Comparison of ENCODE assay signal across 1 cellular context in the genomic region with DNA sequence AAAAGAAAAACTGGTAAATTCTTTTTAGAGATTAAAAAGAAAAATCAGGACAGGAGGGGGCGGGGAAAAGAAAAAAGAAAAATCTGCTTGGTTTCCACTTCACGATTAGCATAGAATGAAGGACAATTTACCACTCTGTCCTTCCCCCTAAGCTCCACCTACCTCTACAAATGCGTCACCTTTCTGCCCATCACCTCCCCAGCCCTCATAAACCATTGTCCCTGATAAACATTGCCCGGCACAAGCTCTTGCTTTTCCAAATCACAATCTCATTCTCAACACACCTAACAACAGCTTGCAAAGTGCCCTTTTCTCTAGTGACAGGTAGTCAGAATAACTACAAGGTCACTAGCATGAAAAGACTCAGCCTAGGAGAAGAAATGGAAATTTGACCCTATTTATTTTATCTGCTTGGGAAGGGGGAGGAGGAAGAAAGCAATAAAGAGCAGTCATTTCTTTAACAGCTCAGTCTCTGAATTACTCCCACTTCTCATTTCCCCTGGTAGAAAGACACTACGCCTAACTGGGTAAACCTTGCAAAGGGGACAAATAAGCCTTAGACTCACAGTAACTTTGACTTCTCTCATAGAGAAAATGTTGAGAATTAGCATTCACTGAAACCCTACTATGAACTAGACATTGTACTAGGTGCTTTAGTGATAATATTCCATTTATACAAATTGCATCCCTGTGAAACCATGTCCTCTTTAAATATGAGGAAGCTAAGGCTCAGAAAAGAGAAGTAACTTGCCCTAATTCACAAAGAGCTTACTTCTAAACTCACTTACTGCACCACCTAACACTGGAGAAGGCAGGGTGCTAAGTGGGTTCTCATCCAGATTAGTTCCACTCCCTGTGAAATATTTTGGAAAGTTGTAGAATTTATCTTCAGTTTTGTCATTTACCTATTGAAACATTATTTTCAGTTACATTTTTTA.
TF ChIP-seq lines count a peak whose summit lies in the region.

No MANE protein-coding gene starts in this region.

TF ChIP-seq in HEK293, 187 proteins besides CTCF, POLR2A, EP300 and RAD21 (continued from another document):
- no peak for TF ChIP-seq PRDM2 (tag by site-specific recombination; IDR thresholded peaks at IDR 0.05; ENCODE audit: borderline replicate concordance)
- TF ChIP-seq ZNF16 (tag by site-specific recombination; IDR thresholded peaks at IDR 0.05; ENCODE audit: low read depth), result no peak
- TF ChIP-seq ZNF169 (tag by site-specific recombination; IDR thresholded peaks at IDR 0.05), result no peak
- TF ChIP-seq, protein P1, sequence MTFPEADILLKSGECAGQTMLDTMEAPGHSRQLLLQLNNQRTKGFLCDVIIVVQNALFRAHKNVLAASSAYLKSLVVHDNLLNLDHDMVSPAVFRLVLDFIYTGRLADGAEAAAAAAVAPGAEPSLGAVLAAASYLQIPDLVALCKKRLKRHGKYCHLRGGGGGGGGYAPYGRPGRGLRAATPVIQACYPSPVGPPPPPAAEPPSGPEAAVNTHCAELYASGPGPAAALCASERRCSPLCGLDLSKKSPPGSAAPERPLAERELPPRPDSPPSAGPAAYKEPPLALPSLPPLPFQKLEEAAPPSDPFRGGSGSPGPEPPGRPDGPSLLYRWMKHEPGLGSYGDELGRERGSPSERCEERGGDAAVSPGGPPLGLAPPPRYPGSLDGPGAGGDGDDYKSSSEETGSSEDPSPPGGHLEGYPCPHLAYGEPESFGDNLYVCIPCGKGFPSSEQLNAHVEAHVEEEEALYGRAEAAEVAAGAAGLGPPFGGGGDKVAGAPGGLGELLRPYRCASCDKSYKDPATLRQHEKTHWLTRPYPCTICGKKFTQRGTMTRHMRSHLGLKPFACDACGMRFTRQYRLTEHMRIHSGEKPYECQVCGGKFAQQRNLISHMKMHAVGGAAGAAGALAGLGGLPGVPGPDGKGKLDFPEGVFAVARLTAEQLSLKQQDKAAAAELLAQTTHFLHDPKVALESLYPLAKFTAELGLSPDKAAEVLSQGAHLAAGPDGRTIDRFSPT (tag by site-specific recombination; IDR thresholded peaks at IDR 0.05), result peak; percentile 72
- TF ChIP-seq ZNF211 (tag by site-specific recombination; IDR thresholded peaks at IDR 0.05; ENCODE audit: low read depth), result no peak
- TF ChIP-seq, protein P2, sequence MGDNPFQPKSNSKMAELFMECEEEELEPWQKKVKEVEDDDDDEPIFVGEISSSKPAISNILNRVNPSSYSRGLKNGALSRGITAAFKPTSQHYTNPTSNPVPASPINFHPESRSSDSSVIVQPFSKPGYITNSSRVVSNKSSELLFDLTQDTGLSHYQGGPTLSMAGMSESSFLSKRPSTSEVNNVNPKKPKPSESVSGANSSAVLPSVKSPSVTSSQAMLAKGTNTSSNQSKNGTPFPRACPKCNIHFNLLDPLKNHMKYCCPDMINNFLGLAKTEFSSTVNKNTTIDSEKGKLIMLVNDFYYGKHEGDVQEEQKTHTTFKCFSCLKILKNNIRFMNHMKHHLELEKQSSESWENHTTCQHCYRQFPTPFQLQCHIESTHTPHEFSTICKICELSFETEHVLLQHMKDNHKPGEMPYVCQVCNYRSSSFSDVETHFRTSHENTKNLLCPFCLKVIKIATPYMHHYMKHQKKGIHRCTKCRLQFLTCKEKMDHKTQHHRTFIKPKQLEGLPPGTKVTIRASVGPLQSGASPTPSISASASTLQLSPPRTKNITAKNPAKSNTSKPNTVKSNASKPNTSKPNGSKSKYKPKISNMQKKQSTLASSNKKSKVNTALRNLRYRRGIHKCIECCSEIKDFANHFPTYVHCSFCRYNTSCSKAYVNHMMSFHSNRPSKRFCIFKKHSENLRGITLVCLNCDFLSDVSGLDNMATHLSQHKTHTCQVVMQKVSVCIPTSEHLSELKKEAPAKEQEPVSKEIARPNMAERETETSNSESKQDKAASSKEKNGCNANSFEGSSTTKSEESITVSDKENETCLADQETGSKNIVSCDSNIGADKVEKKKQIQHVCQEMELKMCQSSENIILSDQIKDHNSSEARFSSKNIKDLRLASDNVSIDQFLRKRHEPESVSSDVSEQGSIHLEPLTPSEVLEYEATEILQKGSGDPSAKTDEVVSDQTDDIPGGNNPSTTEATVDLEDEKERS (tag by site-specific recombination; IDR thresholded peaks at IDR 0.05), result no peak
- TF ChIP-seq ZNF596 (tag by site-specific recombination; IDR thresholded peaks at IDR 0.05), result no peak
- TF ChIP-seq ZNF223 (tag by site-specific recombination; IDR thresholded peaks at IDR 0.05), result no peak
- TF ChIP-seq SETDB1 (IDR thresholded peaks at IDR 0.05; ENCODE audit: insufficient read length, low read length), result no peak
- no peak for TF ChIP-seq ZNF549 (tag by site-specific recombination; IDR thresholded peaks at IDR 0.05)
- no peak for TF ChIP-seq ZNF366 (tag by site-specific recombination; conservative IDR thresholded peaks at IDR 0.05)
- TF ChIP-seq ZNF157 (tag by site-specific recombination; IDR thresholded peaks at IDR 0.05), result no peak
- no peak for TF ChIP-seq ZNF426 (tag by site-specific recombination; IDR thresholded peaks at IDR 0.05)
- TF ChIP-seq, protein P3, sequence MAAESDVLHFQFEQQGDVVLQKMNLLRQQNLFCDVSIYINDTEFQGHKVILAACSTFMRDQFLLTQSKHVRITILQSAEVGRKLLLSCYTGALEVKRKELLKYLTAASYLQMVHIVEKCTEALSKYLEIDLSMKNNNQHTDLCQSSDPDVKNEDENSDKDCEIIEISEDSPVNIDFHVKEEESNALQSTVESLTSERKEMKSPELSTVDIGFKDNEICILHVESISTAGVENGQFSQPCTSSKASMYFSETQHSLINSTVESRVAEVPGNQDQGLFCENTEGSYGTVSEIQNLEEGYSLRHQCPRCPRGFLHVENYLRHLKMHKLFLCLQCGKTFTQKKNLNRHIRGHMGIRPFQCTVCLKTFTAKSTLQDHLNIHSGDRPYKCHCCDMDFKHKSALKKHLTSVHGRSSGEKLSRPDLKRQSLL (tag by site-specific recombination; IDR thresholded peaks at IDR 0.05), result no peak
- no peak for TF ChIP-seq ZNF19 (tag by site-specific recombination; IDR thresholded peaks at IDR 0.05; ENCODE audit: low read depth)
- no peak for TF ChIP-seq ZBTB7A (tag by site-specific recombination; IDR thresholded peaks at IDR 0.05; ENCODE audit: low read depth)
- TF ChIP-seq ZNF621 (tag by site-specific recombination; IDR thresholded peaks at IDR 0.05), result no peak
- TF ChIP-seq SCRT1 (tag by site-specific recombination; IDR thresholded peaks at IDR 0.05; ENCODE audit: borderline replicate concordance), result no peak
- peak; percentile 13; the same call in 1 of the 2 replicates for TF ChIP-seq MZF1 (tag by site-specific recombination; IDR thresholded peaks at IDR 0.05; ENCODE audit: borderline replicate concordance)
- peak; percentile 28; the same call in 1 of the 2 replicates for TF ChIP-seq EGR2 (tag by site-specific recombination; IDR thresholded peaks at IDR 0.05; ENCODE audit: low read depth)
- no peak for TF ChIP-seq ZNF510 (tag by site-specific recombination; IDR thresholded peaks at IDR 0.05; ENCODE audit: insufficient replicate concordance)
- TF ChIP-seq, protein P4, sequence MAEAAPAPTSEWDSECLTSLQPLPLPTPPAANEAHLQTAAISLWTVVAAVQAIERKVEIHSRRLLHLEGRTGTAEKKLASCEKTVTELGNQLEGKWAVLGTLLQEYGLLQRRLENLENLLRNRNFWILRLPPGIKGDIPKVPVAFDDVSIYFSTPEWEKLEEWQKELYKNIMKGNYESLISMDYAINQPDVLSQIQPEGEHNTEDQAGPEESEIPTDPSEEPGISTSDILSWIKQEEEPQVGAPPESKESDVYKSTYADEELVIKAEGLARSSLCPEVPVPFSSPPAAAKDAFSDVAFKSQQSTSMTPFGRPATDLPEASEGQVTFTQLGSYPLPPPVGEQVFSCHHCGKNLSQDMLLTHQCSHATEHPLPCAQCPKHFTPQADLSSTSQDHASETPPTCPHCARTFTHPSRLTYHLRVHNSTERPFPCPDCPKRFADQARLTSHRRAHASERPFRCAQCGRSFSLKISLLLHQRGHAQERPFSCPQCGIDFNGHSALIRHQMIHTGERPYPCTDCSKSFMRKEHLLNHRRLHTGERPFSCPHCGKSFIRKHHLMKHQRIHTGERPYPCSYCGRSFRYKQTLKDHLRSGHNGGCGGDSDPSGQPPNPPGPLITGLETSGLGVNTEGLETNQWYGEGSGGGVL (tag by site-specific recombination; IDR thresholded peaks at IDR 0.05), result no peak
- 0 out of 2 replicates have a peak, but pooled peaks have one; percentile 34 for TF ChIP-seq GLIS1 (tag by site-specific recombination; IDR thresholded peaks at IDR 0.05)
- TF ChIP-seq ZNF792 (tag by site-specific recombination; IDR thresholded peaks at IDR 0.05), result no peak
- TF ChIP-seq ZEB2 (tag by site-specific recombination; IDR thresholded peaks at IDR 0.05), result no peak
- TF ChIP-seq SP3 (tag by site-specific recombination; IDR thresholded peaks at IDR 0.05), result no peak
- TF ChIP-seq KLF1 (tag by site-specific recombination; IDR thresholded peaks at IDR 0.05), result no peak
- TF ChIP-seq ZNF10 (tag by site-specific recombination; IDR thresholded peaks at IDR 0.05), result peak; percentile 76; the same call in 1 of the 2 replicates
- TF ChIP-seq ZNF433 (tag by site-specific recombination; IDR thresholded peaks at IDR 0.05; ENCODE audit: low read depth), result no peak
- TF ChIP-seq, protein P5, sequence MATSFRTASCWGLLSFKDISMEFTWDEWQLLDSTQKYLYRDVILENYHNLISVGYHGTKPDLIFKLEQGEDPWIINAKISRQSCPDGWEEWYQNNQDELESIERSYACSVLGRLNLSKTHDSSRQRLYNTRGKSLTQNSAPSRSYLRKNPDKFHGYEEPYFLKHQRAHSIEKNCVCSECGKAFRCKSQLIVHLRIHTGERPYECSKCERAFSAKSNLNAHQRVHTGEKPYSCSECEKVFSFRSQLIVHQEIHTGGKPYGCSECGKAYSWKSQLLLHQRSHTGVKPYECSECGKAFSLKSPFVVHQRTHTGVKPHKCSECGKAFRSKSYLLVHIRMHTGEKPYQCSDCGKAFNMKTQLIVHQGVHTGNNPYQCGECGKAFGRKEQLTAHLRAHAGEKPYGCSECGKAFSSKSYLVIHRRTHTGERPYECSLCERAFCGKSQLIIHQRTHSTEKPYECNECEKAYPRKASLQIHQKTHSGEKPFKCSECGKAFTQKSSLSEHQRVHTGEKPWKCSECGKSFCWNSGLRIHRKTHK (tag by site-specific recombination; IDR thresholded peaks at IDR 0.05), result no peak
- peak; percentile 37; the same call in 1 of the 2 replicates for TF ChIP-seq ZNF501 (tag by site-specific recombination; IDR thresholded peaks at IDR 0.05)
- TF ChIP-seq ZNF23 (tag by site-specific recombination; IDR thresholded peaks at IDR 0.05; ENCODE audit: borderline replicate concordance), result no peak
- no peak for TF ChIP-seq ZNF112 (tag by site-specific recombination; IDR thresholded peaks at IDR 0.05)
- TF ChIP-seq ZNF654 (tag by site-specific recombination; IDR thresholded peaks at IDR 0.05; ENCODE audit: low read depth), result no peak
- no peak for TF ChIP-seq ZNF776 (tag by site-specific recombination; IDR thresholded peaks at IDR 0.05; ENCODE audit: borderline replicate concordance)
- TF ChIP-seq ZSCAN23 (tag by site-specific recombination; IDR thresholded peaks at IDR 0.05), result no peak
- no peak for TF ChIP-seq ZNF221 (tag by site-specific recombination; IDR thresholded peaks at IDR 0.05; ENCODE audit: borderline replicate concordance)
